11 cellular contexts compared by ENCODE assay signal in genomic region chr2:45843136-45843535, GRCh38.
DNase-seq lines count a peak whose midpoint lies in the region; ATAC-seq and TF ChIP-seq lines count a peak whose summit lies in the region.
"Had no signal": no experiment of that assay in that cellular context is flagged by ENCODE, and none has a peak within 500 bp of the region (broad histone marks: within the 10 kb centered on the region; RNA-seq: fewer than 3 reads in every experiment).

No MANE protein-coding gene starts in this region.

- no peak for TF ChIP-seq CTCF in GM12865 (IDR thresholded peaks at IDR 0.05; ENCODE audit: insufficient read depth, low read depth, low read length, missing control alignments)

- intact Hi-C loops in activated T-helper 1 cell treated with anti-CD3 and anti-CD28 coated beads, Interleukin-12 subunit alpha, Interleukin-12 subunit beta, Interleukin-2, Interleukin-4 antibody, amounts not matched to agents 30 ng/mL and 10 ng/mL and 1 ng/mL, durations not matched to agents 14 hours and 24 hours and 36 hours (cut with micrococcal nuclease): loop anchor here (5.0 kb wide), 1 partner anchor 94 kb away; no protein-coding TSS in a partner anchor

- H3K9me3 Mint-ChIP-seq in activated T-helper 1 cell treated with anti-CD3 and anti-CD28 coated beads, Interleukin-12 subunit alpha, Interleukin-12 subunit beta, Interleukin-2, Interleukin-4 antibody, amounts not matched to agents 30 ng/mL and 10 ng/mL and 1 ng/mL, durations not matched to agents 14 hours and 24 hours and 36 hours: no peaks in the 10 kb centered on the region

- DNase-seq in GM12865 (ENCODE audit: low read depth): peak; percentile 73
- no peak for DNase-seq in activated T-helper 1 cell treated with anti-CD3 and anti-CD28 coated beads, Interleukin-12 subunit alpha, Interleukin-12 subunit beta, Interleukin-2, Interleukin-4 antibody, amounts not matched to agents 30 ng/mL and 10 ng/mL and 1 ng/mL, durations not matched to agents 14 hours and 24 hours and 36 hours (ENCODE audit: low spot score)
- DNase-seq in anterior cingulate cortex (lab: John Stamatoyannopoulos, UW): no peak
- DNase-seq in central memory CD4-positive, alpha-beta T cell: no peak
- DNase-seq in NCI-H2171 treated with DMSO at 0.1 percent for 48 hours (lab: John Stamatoyannopoulos, UW): no peak
- no peak for DNase-seq in cerebellar nuclear complex (lab: John Stamatoyannopoulos, UW)
- DNase-seq: NCI-H748 treated with DMSO at 0.1 percent for 48 hours, pancreas had no signal

- H3K4me1 Mint-ChIP-seq in activated T-helper 1 cell treated with anti-CD3 and anti-CD28 coated beads, Interleukin-12 subunit alpha, Interleukin-12 subunit beta, Interleukin-2, Interleukin-4 antibody, amounts not matched to agents 30 ng/mL and 10 ng/mL and 1 ng/mL, durations not matched to agents 14 hours and 24 hours and 36 hours (ENCODE audit: low read depth): peaks cover 61% of the 10 kb centered on the region

- peaks cover 3% of the 10 kb centered on the region for H3K27me3 Mint-ChIP-seq in activated T-helper 1 cell treated with anti-CD3 and anti-CD28 coated beads, Interleukin-12 subunit alpha, Interleukin-12 subunit beta, Interleukin-2, Interleukin-4 antibody, amounts not matched to agents 30 ng/mL and 10 ng/mL and 1 ng/mL, durations not matched to agents 14 hours and 24 hours and 36 hours (ENCODE audit: insufficient read depth)

- ATAC-seq in GM21367 (IDR thresholded peaks at IDR 0.05; ENCODE audit: unreplicated experiment): peak; percentile 52
- peak; percentile 56 for ATAC-seq in HG03442 (IDR thresholded peaks at IDR 0.05; ENCODE audit: unreplicated experiment)
- ATAC-seq: HepG2, pancreas had no signal

- peak overlapping the region; percentile 5 for H3K4me3 Mint-ChIP-seq in activated T-helper 1 cell treated with anti-CD3 and anti-CD28 coated beads, Interleukin-12 subunit alpha, Interleukin-12 subunit beta, Interleukin-2, Interleukin-4 antibody, amounts not matched to agents 30 ng/mL and 10 ng/mL and 1 ng/mL, durations not matched to agents 14 hours and 24 hours and 36 hours

- H3K27ac Mint-ChIP-seq in activated T-helper 1 cell treated with anti-CD3 and anti-CD28 coated beads, Interleukin-12 subunit alpha, Interleukin-12 subunit beta, Interleukin-2, Interleukin-4 antibody, amounts not matched to agents 30 ng/mL and 10 ng/mL and 1 ng/mL, durations not matched to agents 14 hours and 24 hours and 36 hours: peak overlapping the region; percentile 72

- H3K4me3 ChIP-seq in GM12865 (ENCODE audit: low read depth, low read length): peak overlapping the region; percentile 19; the same call in 1 of the 2 replicates
- H3K4me3 ChIP-seq: pancreas had no signal

- peaks cover 10% of the 10 kb centered on the region for H3K36me3 Mint-ChIP-seq in activated T-helper 1 cell treated with anti-CD3 and anti-CD28 coated beads, Interleukin-12 subunit alpha, Interleukin-12 subunit beta, Interleukin-2, Interleukin-4 antibody, amounts not matched to agents 30 ng/mL and 10 ng/mL and 1 ng/mL, durations not matched to agents 14 hours and 24 hours and 36 hours (ENCODE audit: low read depth)
